13 cellular contexts compared by ENCODE assay signal in genomic region chr1:15757016-15757543, GRCh38. TPM values are rescaled to one million over a fixed set of nuclear protein-coding genes. Genes with fewer than 3 reads are reported as not detected.
A peak's percentile ranks its signal among the peaks of the same experiment; 100 is the strongest.
DNase-seq lines count a peak whose midpoint lies in the region; FAIRE-seq and TF ChIP-seq lines count a peak whose summit lies in the region.
"Had no signal": no experiment of that assay in that cellular context is flagged by ENCODE, and none has a peak within 500 bp of the region (broad histone marks: within the 10 kb centered on the region; RNA-seq: fewer than 3 reads in every experiment).

No MANE protein-coding gene starts in this region.

- no peak overlapping the region for H2AK5ac ChIP-seq in H1 (ENCODE audit: low read depth, low read length)

- peak overlapping the region; percentile 80 to 92 for H3K4me2 ChIP-seq in H1 (ENCODE audit: insufficient read depth in 1 of 2, low read depth in 2 of 2, low read length in 2 of 2)

- CTCF ChIA-PET in H1 (lab: Charles Lee; ENCODE audit: partially characterized antibody): interaction anchor here (0.6 to 2.2 kb wide), 4 partner anchors 16 to 117 kb away, joined by 3 to 11 read pairs (median 3); no protein-coding TSS in a partner anchor

- H3K36me3 ChIP-seq in right atrium auricular region: no peaks in the 10 kb centered on the region
- H3K36me3 ChIP-seq in H1 (ENCODE audit: control insufficient read depth in 2 of 4, insufficient read depth in 4 of 4, low read length in 3 of 4): no peaks in the 10 kb centered on the region
- H3K36me3 ChIP-seq: BE2C had no signal

- H3K4me1 ChIP-seq in right atrium auricular region (peaks cover 0 to 54% of the 10 kb centered on the region in 2 donors), H1 (replicated peaks in 1 of 4; ENCODE audit: control insufficient read depth in 3 of 4, insufficient read depth in 4 of 4, low read length in 3 of 4) (peaks cover 14 to 37% (median 30%) of the 10 kb centered on the region in 4 experiments)

- no peak for FAIRE-seq in H1 (lab: Jason Lieb, UNC)
- FAIRE-seq in frontal cortex (lab: Jason Lieb, UNC): no peak

- H3K36me3 Mint-ChIP-seq in nephron progenitor cell (ENCODE audit: low read depth) (peaks cover 4% of the 10 kb centered on the region), endothelial cell (ENCODE audit: low read depth, unreplicated experiment) (peaks cover 9% of the 10 kb centered on the region)

- intact Hi-C loops in cardiac septum (cut with DNase I): no loop called here

- 76% methylated on average over 9 of the region's 9 CpGs; no CpG with 5 or more reads in 1 of the 2 experiments for WGBS in H1 (ENCODE audit: extremely low coverage in 1 of 2, insufficient coverage in 1 of 2, insufficient read length in 1 of 2, insufficient replicate concordance in 2 of 2, low coverage in 1 of 2, low lambda C conversion rate in 2 of 2, missing lambda C conversion rate in 1 of 2), 2 experiments

- H3K27me3 ChIP-seq in right atrium auricular region (no peaks in the 10 kb centered on the region), H1 (replicated peaks in 1 of 4; ENCODE audit: control insufficient read depth in 3 of 4, extremely low read depth in 1 of 4, insufficient read depth in 3 of 4, low read length in 3 of 4) (no peaks in the 10 kb centered on the region)

- no peaks in the 10 kb centered on the region for H3K9me3 ChIP-seq in right atrium auricular region
- H3K9me3 ChIP-seq in H1 (ENCODE audit: insufficient read depth in 2 of 2, low read depth in 1 of 2, low read length in 1 of 2): no peaks in the 10 kb centered on the region
- H3K9me3 ChIP-seq: BE2C had no signal

- peaks cover 5% of the 10 kb centered on the region in 2 experiments for H4K20me1 ChIP-seq in H1 (replicated peaks in 1 of 2; ENCODE audit: control insufficient read depth in 1 of 2, insufficient read depth in 2 of 2, low read length in 2 of 2)

- H3K27me3 Mint-ChIP-seq in nephron progenitor cell (ENCODE audit: low read depth, poor library complexity) (peaks cover 14% of the 10 kb centered on the region), endothelial cell (ENCODE audit: unreplicated experiment) (peaks cover 9% of the 10 kb centered on the region)

- peak overlapping the region; percentile 22 for H4K91ac ChIP-seq in H1 (replicated peaks; ENCODE audit: insufficient read length, low read length)

- H2BK20ac ChIP-seq in H1 (ENCODE audit: low read length): peak overlapping the region; percentile 76; the same call in 1 of the 2 replicates

- peak overlapping the region; percentile 90; the same call in 1 of the 2 replicates for H2BK15ac ChIP-seq in H1 (ENCODE audit: low read length)

- H2BK12ac ChIP-seq in H1 (ENCODE audit: low read depth, low read length): peak overlapping the region; percentile 77; the same call in 1 of the 2 replicates

- TF ChIP-seq POLR2A in H1 (IDR thresholded peaks at IDR 0.05; ENCODE audit: control extremely low read depth in 1 of 2, low read depth in 2 of 2, low read length in 2 of 2): no peak

- TF ChIP-seq RAD21 in H1 (IDR thresholded peaks at IDR 0.05 in 1 of 2, conservative IDR thresholded peaks at IDR 0.05 in 1 of 2; ENCODE audit: low read depth in 2 of 2, low read length in 2 of 2): no peak

- no peak overlapping the region for H3K4me3 ChIP-seq in right atrium auricular region
- H3K4me3 ChIP-seq in H1 (ENCODE audit: extremely low read depth in 1 of 4, insufficient read depth in 2 of 4, low read depth in 3 of 4, low read length in 4 of 4): peak overlapping the region in 2 of 4 experiments; percentile 96 to 97; a peak in 2 of 8 replicates

- no peak overlapping the region; a peak in 1 of 7 replicates for H3K9ac ChIP-seq in H1 (replicated peaks in 1 of 4; ENCODE audit: extremely low read depth in 1 of 4, low read depth in 3 of 4, low read length in 3 of 4)

- H3K18ac ChIP-seq in H1 (ENCODE audit: extremely low read depth, low read length): peak overlapping the region; percentile 72; the same call in 1 of the 2 replicates

- no peak overlapping the region for H3K23ac ChIP-seq in H1 (ENCODE audit: insufficient read length)

- H2AFZ ChIP-seq in H1 (ENCODE audit: low read length): no peak overlapping the region

- H3K27ac ChIP-seq in right atrium auricular region (peak overlapping the region; percentile 86 to 91), H1 (ENCODE audit: low read depth, low read length) (no peak overlapping the region)

- TF ChIP-seq CTCF in right atrium auricular region (IDR thresholded peaks at IDR 0.05): no peak
- no peak for TF ChIP-seq CTCF in H1 (IDR thresholded peaks at IDR 0.05; ENCODE audit: control extremely low read depth in 1 of 3, insufficient read depth in 1 of 3, low read depth in 1 of 3, low read length in 3 of 3)
- TF ChIP-seq CTCF in nephron progenitor cell (IDR thresholded peaks at IDR 0.05): no peak
- TF ChIP-seq CTCF in endothelial cell (IDR thresholded peaks at IDR 0.05; ENCODE audit: unreplicated experiment): no peak

- H3K4me1 Mint-ChIP-seq in nephron progenitor cell (peaks cover 52% of the 10 kb centered on the region), endothelial cell (ENCODE audit: unreplicated experiment) (peaks cover 25% of the 10 kb centered on the region)

- no peak overlapping the region for H2BK120ac ChIP-seq in H1 (replicated peaks; ENCODE audit: low read depth, low read length)

- H3K14ac ChIP-seq in H1 (ENCODE audit: insufficient read length): no peak overlapping the region

- DNase-seq in right atrium auricular region (ENCODE audit: low spot score) (no peak), cardiac septum (ENCODE audit: low spot score) (no peak), H1 (ENCODE audit: low read depth in 1 of 2, low spot score in 2 of 2) (no peak), nephron progenitor cell (no peak), frontal cortex (ENCODE audit: low spot score in 2 of 2) (no peak), NCI-H1105 (lab: John Stamatoyannopoulos, UW) (no peak), endothelial cell (ENCODE audit: low spot score) (no peak), cerebellum (ENCODE audit: low spot score) (no peak)
- DNase-seq: dorsolateral prefrontal cortex, GDM1 had no signal

- H3K23me2 ChIP-seq in H1 (ENCODE audit: low read depth, low read length): peaks cover 10% of the 10 kb centered on the region; the same call in 1 of the 2 replicates

- H3K27ac Mint-ChIP-seq in nephron progenitor cell: no peak overlapping the region
- H3K27ac Mint-ChIP-seq in endothelial cell (ENCODE audit: unreplicated experiment): no peak overlapping the region
- H3K27ac Mint-ChIP-seq: activated naive CD4-positive, alpha-beta T cell treated with anti-CD3 and anti-CD28 coated beads for 36 hours; T-helper 1 cell treated with Interleukin-12 subunit alpha and Interleukin-12 subunit beta and Interleukin-4 antibody, amounts not matched to agents 30 μg/mL and 1 μg/mL, for 36 hours had no signal

- peak overlapping the region; percentile 60; the same call in 1 of the 2 replicates for H2BK5ac ChIP-seq in H1 (ENCODE audit: low read depth, low read length)

- H3K9me3 Mint-ChIP-seq in nephron progenitor cell (no peaks in the 10 kb centered on the region), endothelial cell (ENCODE audit: unreplicated experiment) (no peaks in the 10 kb centered on the region)
- H3K9me3 Mint-ChIP-seq: activated naive CD4-positive, alpha-beta T cell treated with anti-CD3 and anti-CD28 coated beads for 36 hours; T-helper 1 cell treated with Interleukin-12 subunit alpha and Interleukin-12 subunit beta and Interleukin-4 antibody, amounts not matched to agents 30 μg/mL and 1 μg/mL, for 36 hours had no signal

- TF ChIP-seq EP300 in H1 (IDR thresholded peaks at IDR 0.05; ENCODE audit: borderline replicate concordance in 1 of 2, low read depth in 2 of 2, low read length in 2 of 2): no peak

- peaks cover 0 to 32% of the 10 kb centered on the region in 2 experiments; a peak in 2 of 4 replicates for H3K79me2 ChIP-seq in H1 (ENCODE audit: control insufficient read depth in 1 of 2, insufficient read depth in 2 of 2, low read length in 2 of 2)

- no peak overlapping the region for H4K8ac ChIP-seq in H1 (ENCODE audit: extremely low read depth, insufficient read depth, low read length)

- POLR2A ChIA-PET in H1 (lab: Charles Lee; ENCODE audit: partially characterized antibody): interaction anchor here (0.6 to 2.4 kb wide), 11 partner anchors 9 to 173 kb away, joined by 3 to 8 read pairs (median 3); no protein-coding TSS in a partner anchor

- peaks cover 11% of the 10 kb centered on the region for H3K79me1 ChIP-seq in H1 (ENCODE audit: low read depth, low read length)

- H3K4me3 Mint-ChIP-seq in nephron progenitor cell (peak overlapping the region; percentile 68), endothelial cell (ENCODE audit: unreplicated experiment) (no peak overlapping the region)
- H3K4me3 Mint-ChIP-seq: T-helper 1 cell treated with Interleukin-12 subunit alpha and Interleukin-12 subunit beta and Interleukin-4 antibody, amounts not matched to agents 30 μg/mL and 1 μg/mL, for 36 hours had no signal

- no peak overlapping the region for H4K5ac ChIP-seq in H1 (ENCODE audit: insufficient read length, low read depth, low read length)

- no peak overlapping the region for H3K56ac ChIP-seq in H1 (replicated peaks; ENCODE audit: insufficient read length, low read depth, low read length)

- no peak overlapping the region for H3K4ac ChIP-seq in H1 (replicated peaks; ENCODE audit: insufficient read length, low read depth, low read length)

RNA-seq across cellular contexts. Expression of gene FBLIM1, which starts 1.5 kb away (rescaled TPM):
- total RNA-seq in right atrium auricular region (100 to 1,000 TPM in 1 of 2 donors, 10 to 100 TPM in 1; 66.6 to 124 TPM), cardiac septum (40.6 TPM), frontal cortex (14.3 TPM), endothelial cell (ENCODE audit: unreplicated experiment) (198 TPM), cerebellum (8.9 TPM)
- 63.2 and 66.6 TPM in 2 replicates for total RNA-seq in H1 (2021; fragmentation: NEBNext Ultra II Directional; extraction: Animal tissue kit (Norgen Biotek cat#: 25700))
- polyA plus RNA-seq in H1 (2011; rRNA removed): 66.7 and 99.1 TPM in 2 replicates
- 86.2 TPM for polyA plus RNA-seq in H1 (2011; cell fraction: cytosol; rRNA removed)
- polyA plus RNA-seq in H1 (2011; cell fraction: nucleus; rRNA removed): 79.6 TPM
- polyA plus RNA-seq in H1 (2012, experiment 1 of 2): 56.8 to 78.0 TPM (median 64.4 TPM) in 4 replicates
- polyA plus RNA-seq in H1 (2012, experiment 2 of 2): 50.3 TPM
- polyA plus RNA-seq in H1 (2013, experiment 1 of 2): 62.3 TPM
- polyA plus RNA-seq in H1 (2013, experiment 2 of 2): 57.2 TPM
- 25.8 and 31.1 TPM in 2 replicates for polyA minus RNA-seq in H1 (2011; rRNA and poly(A)+ RNA removed)
- polyA minus RNA-seq in H1 (2011; cell fraction: cytosol; rRNA and poly(A)+ RNA removed): 34.8 TPM
- 44.5 TPM for polyA minus RNA-seq in H1 (2011; cell fraction: nucleus; rRNA and poly(A)+ RNA removed)
- total RNA-seq: activated naive CD4-positive, alpha-beta T cell treated with anti-CD3 and anti-CD28 coated beads for 36 hours had no signal

RNA-seq across cellular contexts. Expression of gene TMEM82, which starts 14.8 kb away (rescaled TPM):
- not detected for total RNA-seq in right atrium auricular region
- total RNA-seq in cardiac septum: not detected
- 0.21 and 0.32 TPM in 2 replicates for total RNA-seq in H1 (2021; fragmentation: NEBNext Ultra II Directional; extraction: Animal tissue kit (Norgen Biotek cat#: 25700))
- polyA plus RNA-seq in H1 (2011; rRNA removed): 2.1 and 3.5 TPM in 2 replicates
- polyA plus RNA-seq in H1 (2011; cell fraction: cytosol; rRNA removed): 1.5 TPM
- polyA plus RNA-seq in H1 (2011; cell fraction: nucleus; rRNA removed): 2.0 TPM
- polyA plus RNA-seq in H1 (2012, experiment 1 of 2): 0.46 to 1.7 TPM (median 1.1 TPM) in 4 replicates
- 0.91 TPM for polyA plus RNA-seq in H1 (2012, experiment 2 of 2)
- polyA plus RNA-seq in H1 (2013, experiment 1 of 2): 0.73 TPM
- 0.66 TPM for polyA plus RNA-seq in H1 (2013, experiment 2 of 2)
- polyA minus RNA-seq in H1 (2011; rRNA and poly(A)+ RNA removed): 0.19 and 0.61 TPM in 2 replicates
- 1.5 TPM for polyA minus RNA-seq in H1 (2011; cell fraction: cytosol; rRNA and poly(A)+ RNA removed)
- polyA minus RNA-seq in H1 (2011; cell fraction: nucleus; rRNA and poly(A)+ RNA removed): 1.1 TPM
- not detected for total RNA-seq in frontal cortex
- total RNA-seq in endothelial cell (ENCODE audit: unreplicated experiment): not detected
- total RNA-seq in cerebellum: not detected
- total RNA-seq: activated naive CD4-positive, alpha-beta T cell treated with anti-CD3 and anti-CD28 coated beads for 36 hours; dorsolateral prefrontal cortex had no signal

RNA-seq across cellular contexts. Expression of gene SLC25A34, which starts 21.0 kb away (rescaled TPM):
- total RNA-seq in right atrium auricular region (10 to 100 TPM in 1 of 2 donors, 1 to 10 TPM in 1; 4.2 to 16.1 TPM), cardiac septum (2.9 TPM), frontal cortex (not detected), endothelial cell (ENCODE audit: unreplicated experiment) (3.5 TPM), cerebellum (2.4 TPM)
- total RNA-seq in H1 (2021; fragmentation: NEBNext Ultra II Directional; extraction: Animal tissue kit (Norgen Biotek cat#: 25700)): 0.48 and 0.50 TPM in 2 replicates
- polyA plus RNA-seq in H1 (2011; rRNA removed): 0.62 and 0.75 TPM in 2 replicates
- 0.71 TPM for polyA plus RNA-seq in H1 (2011; cell fraction: cytosol; rRNA removed)
- polyA plus RNA-seq in H1 (2011; cell fraction: nucleus; rRNA removed): 1.6 TPM
- 0.37 to 0.81 TPM (median 0.54 TPM) in 4 replicates for polyA plus RNA-seq in H1 (2012, experiment 1 of 2)
- 0.28 TPM for polyA plus RNA-seq in H1 (2012, experiment 2 of 2)
- 0.81 TPM for polyA plus RNA-seq in H1 (2013, experiment 1 of 2)
- polyA plus RNA-seq in H1 (2013, experiment 2 of 2): 0.39 TPM
- polyA minus RNA-seq in H1 (2011; rRNA and poly(A)+ RNA removed): 0.07 and 0.22 TPM in 2 replicates
- polyA minus RNA-seq in H1 (2011; cell fraction: cytosol; rRNA and poly(A)+ RNA removed): not detected
- 0.70 TPM for polyA minus RNA-seq in H1 (2011; cell fraction: nucleus; rRNA and poly(A)+ RNA removed)

RNA-seq across cellular contexts. Expression of gene UQCRHL, which starts 50.4 kb away (rescaled TPM):
- total RNA-seq in right atrium auricular region: 1 to 10 TPM; 1.6 to 5.5 TPM
- 4.9 TPM for total RNA-seq in cardiac septum
- 3.4 and 3.9 TPM in 2 replicates for total RNA-seq in H1 (2021; fragmentation: NEBNext Ultra II Directional; extraction: Animal tissue kit (Norgen Biotek cat#: 25700))
- polyA plus RNA-seq in H1 (2011; rRNA removed): 2.6 and 3.7 TPM in 2 replicates
- 3.2 TPM for polyA plus RNA-seq in H1 (2011; cell fraction: cytosol; rRNA removed)
- polyA plus RNA-seq in H1 (2011; cell fraction: nucleus; rRNA removed): 1.4 TPM
- 4.7 to 48.6 TPM (median 15.9 TPM) in 4 replicates for polyA plus RNA-seq in H1 (2012, experiment 1 of 2)
- polyA plus RNA-seq in H1 (2012, experiment 2 of 2): 0.83 TPM
- polyA plus RNA-seq in H1 (2013, experiment 1 of 2): 3.7 TPM
- polyA plus RNA-seq in H1 (2013, experiment 2 of 2): 3.8 TPM
- polyA minus RNA-seq in H1 (2011; rRNA and poly(A)+ RNA removed): 0.68 and 0.73 TPM in 2 replicates
- polyA minus RNA-seq in H1 (2011; cell fraction: cytosol; rRNA and poly(A)+ RNA removed): 6.5 TPM
- 1.2 TPM for polyA minus RNA-seq in H1 (2011; cell fraction: nucleus; rRNA and poly(A)+ RNA removed)
- total RNA-seq in frontal cortex: 2.9 TPM
- 2.4 TPM for total RNA-seq in endothelial cell (ENCODE audit: unreplicated experiment)
- total RNA-seq in cerebellum: 2.6 TPM
